8 cellular contexts compared by ENCODE assay signal in genomic region chr16:30350134-30350871, GRCh38.
DNase-seq lines count a peak whose midpoint lies in the region; ATAC-seq lines count a peak whose summit lies in the region.

No MANE protein-coding gene starts in this region.

- H3K27ac Mint-ChIP-seq in stimulated activated naive CD8-positive, alpha-beta T cell treated with anti-CD3 and anti-CD28 coated beads, Interleukin-15, amount 100 ng/mL, for 72 hours, result peak overlapping the region; percentile 90 to 95

- H3K9me3 Mint-ChIP-seq in stimulated activated naive CD8-positive, alpha-beta T cell treated with anti-CD3 and anti-CD28 coated beads, Interleukin-15, amount 100 ng/mL, for 72 hours, result no peaks in the 10 kb centered on the region

- peaks cover 61% of the 10 kb centered on the region for H3K4me1 Mint-ChIP-seq in stimulated activated naive CD8-positive, alpha-beta T cell treated with anti-CD3 and anti-CD28 coated beads, Interleukin-15, amount 100 ng/mL, for 72 hours

- DNase-seq in activated effector memory CD4-positive, alpha-beta T cell treated with anti-CD3 and anti-CD28 coated beads, Interleukin-2, amount 50 U/mL, for 16 hours, result peak; percentile 31
- no peak for DNase-seq in activated effector memory CD4-positive, alpha-beta T cell treated with Interleukin-2 at 50 U/mL for 16 hours
- DNase-seq in amniotic epithelial cell (ENCODE audit: low read depth), result peak; percentile 47
- peak; percentile 39 to 77 for DNase-seq in stimulated activated naive CD8-positive, alpha-beta T cell treated with anti-CD3 and anti-CD28 coated beads, Interleukin-15, amount 100 ng/mL, for 72 hours
- DNase-seq in NCI-H446 (lab: John Stamatoyannopoulos, UW), result no peak
- DNase-seq in NCI-H2029 treated with DMSO at 0.1 percent for 48 hours (lab: John Stamatoyannopoulos, UW), result no peak

- peak overlapping the region; percentile 10 to 25 for H3K4me3 Mint-ChIP-seq in stimulated activated naive CD8-positive, alpha-beta T cell treated with anti-CD3 and anti-CD28 coated beads, Interleukin-15, amount 100 ng/mL, for 72 hours

- peak; percentile 45 for ATAC-seq in HG03378 (IDR thresholded peaks at IDR 0.05; ENCODE audit: unreplicated experiment)
- ATAC-seq in stimulated activated naive CD8-positive, alpha-beta T cell treated with anti-CD3 and anti-CD28 coated beads, Interleukin-15, amount 100 ng/mL, for 72 hours, result peak; percentile 88
- ATAC-seq in HG03439 (IDR thresholded peaks at IDR 0.05; ENCODE audit: unreplicated experiment), result no peak

- H3K27me3 Mint-ChIP-seq in stimulated activated naive CD8-positive, alpha-beta T cell treated with anti-CD3 and anti-CD28 coated beads, Interleukin-15, amount 100 ng/mL, for 72 hours, result no peaks in the 10 kb centered on the region

Comparison
In these comparisons a context has a peak if more than half of its experiments do, and no peak if none do; other contexts are left out.
1. DNase-seq: peak in activated effector memory CD4-positive, alpha-beta T cell treated with anti-CD3 and anti-CD28 coated beads, Interleukin-2, amount 50 U/mL, for 16 hours (single experiment), amniotic epithelial cell (single experiment) and stimulated activated naive CD8-positive, alpha-beta T cell treated with anti-CD3 and anti-CD28 coated beads, Interleukin-15, amount 100 ng/mL, for 72 hours (2 of 2); none in activated effector memory CD4-positive, alpha-beta T cell treated with Interleukin-2 at 50 U/mL for 16 hours (single experiment), NCI-H446 (0 of 2) and NCI-H2029 treated with DMSO at 0.1 percent for 48 hours (single experiment).